ENCODE assay signal across 19 cellular contexts in genomic region chrX:64230123-64230970, GRCh38. TPM values are rescaled to one million over a fixed set of nuclear protein-coding genes. Genes with fewer than 3 reads are reported as not detected.
"Had no signal": no experiment of that assay in that cellular context is flagged by ENCODE, and none has a peak within 500 bp of the region (broad histone marks: within the 10 kb centered on the region; RNA-seq: fewer than 3 reads in every experiment).

TSS of gene ASB12 (minus strand) at chrX:64230607. CDS start at chrX:64225650, 4,957 bp downstream.

- H3K9me3 ChIP-seq: gastroesophageal sphincter, left lung, right lobe of liver, suprapubic skin had no signal

- H3K27me3 ChIP-seq: gastroesophageal sphincter, left lung, right lobe of liver, spleen, suprapubic skin had no signal

- H3K27me3 Mint-ChIP-seq: activated CD8-positive, alpha-beta memory T cell treated with anti-CD3 and anti-CD28 coated beads, Interleukin-2, amount 10 ng/mL, durations not matched to agents 7 days and 5 days; activated naive CD4-positive, alpha-beta T cell treated with anti-CD3 and anti-CD28 coated beads, Interleukin-2, amount 10 ng/mL, durations not matched to agents 7 days and 5 days; progenitor cell of endocrine pancreas; stimulated activated naive CD8-positive, alpha-beta T cell treated with anti-CD3 and anti-CD28 coated beads, Interleukin-15, Interleukin-2, amounts not matched to agents 100 ng/mL and 50 ng/mL, for 24 hours had no signal

- H3K36me3 ChIP-seq: gastroesophageal sphincter, left lung, right lobe of liver, spleen, suprapubic skin had no signal

- H3K4me3 ChIP-seq: gastroesophageal sphincter, left lung, right lobe of liver, spleen, suprapubic skin had no signal

- H3K4me1 Mint-ChIP-seq: activated naive CD4-positive, alpha-beta T cell treated with anti-CD3 and anti-CD28 coated beads, Interleukin-2, amount 10 ng/mL, durations not matched to agents 7 days and 5 days had no signal

- H3K36me3 Mint-ChIP-seq: activated CD8-positive, alpha-beta memory T cell treated with anti-CD3 and anti-CD28 coated beads, Interleukin-2, amount 10 ng/mL, durations not matched to agents 7 days and 5 days; activated naive CD4-positive, alpha-beta T cell treated with anti-CD3 and anti-CD28 coated beads, Interleukin-2, amount 10 ng/mL, durations not matched to agents 7 days and 5 days had no signal

- H3K4me1 ChIP-seq: gastroesophageal sphincter, left lung, right lobe of liver, spleen, suprapubic skin had no signal

- H3K27ac Mint-ChIP-seq: activated CD8-positive, alpha-beta memory T cell treated with anti-CD3 and anti-CD28 coated beads, Interleukin-2, amount 10 ng/mL, durations not matched to agents 7 days and 5 days; activated naive CD4-positive, alpha-beta T cell treated with anti-CD3 and anti-CD28 coated beads, Interleukin-2, amount 10 ng/mL, durations not matched to agents 7 days and 5 days; progenitor cell of endocrine pancreas; stimulated activated naive CD8-positive, alpha-beta T cell treated with anti-CD3 and anti-CD28 coated beads, Interleukin-15, Interleukin-2, amounts not matched to agents 100 ng/mL and 50 ng/mL, for 24 hours had no signal

- FAIRE-seq: keratinocyte had no signal

- H3K9me3 Mint-ChIP-seq: stimulated activated naive CD8-positive, alpha-beta T cell treated with anti-CD3 and anti-CD28 coated beads, Interleukin-15, Interleukin-2, amounts not matched to agents 100 ng/mL and 50 ng/mL, for 24 hours had no signal

- ATAC-seq: activated CD8-positive, alpha-beta memory T cell treated with anti-CD3 and anti-CD28 coated beads, Interleukin-2, amount 10 ng/mL, durations not matched to agents 7 days and 5 days; gastroesophageal sphincter; left lung had no signal

- H3K4me3 Mint-ChIP-seq: activated CD8-positive, alpha-beta memory T cell treated with anti-CD3 and anti-CD28 coated beads, Interleukin-2, amount 10 ng/mL, durations not matched to agents 7 days and 5 days; activated naive CD4-positive, alpha-beta T cell treated with anti-CD3 and anti-CD28 coated beads, Interleukin-2, amount 10 ng/mL, durations not matched to agents 7 days and 5 days; stimulated activated naive CD8-positive, alpha-beta T cell treated with anti-CD3 and anti-CD28 coated beads, Interleukin-15, Interleukin-2, amounts not matched to agents 100 ng/mL and 50 ng/mL, for 24 hours had no signal

- DNase-seq: activated CD4-positive, alpha-beta T cell treated with anti-CD3 and anti-CD28 coated beads, Interleukin-2, amount 50 U/mL, for 48 hours; activated CD4-positive, CD25-positive, alpha-beta regulatory T cell treated with anti-CD3 and anti-CD28 coated beads, Interleukin-2, amount 50 U/mL, for 72 hours; activated CD8-positive, alpha-beta memory T cell treated with anti-CD3 and anti-CD28 coated beads, Interleukin-2, amount 10 ng/mL, durations not matched to agents 7 days and 5 days; activated naive CD4-positive, alpha-beta T cell treated with anti-CD3 and anti-CD28 coated beads, Interleukin-2, amount 10 ng/mL, durations not matched to agents 7 days and 5 days; activated T-cell treated with anti-CD3 and anti-CD28 coated beads, Interleukin-2, amount 50 U/mL, for 1 hour; erythroblast; left lung; mesenchymal stem cell; right lobe of liver; spleen; T-helper 9 cell; trophoblast cell had no signal

- H3K27ac ChIP-seq: gastroesophageal sphincter, left lung, right lobe of liver, spleen, suprapubic skin had no signal

RNA-seq across cellular contexts. Expression of gene ASB12, which starts in this region (rescaled TPM):
- total RNA-seq: dermis microvascular lymphatic vessel endothelial cell, gastroesophageal sphincter, omental fat pad had no signal
- polyA plus RNA-seq: keratinocyte had no signal
